ENCODE assay signal across 1 cellular context in the genomic region with DNA sequence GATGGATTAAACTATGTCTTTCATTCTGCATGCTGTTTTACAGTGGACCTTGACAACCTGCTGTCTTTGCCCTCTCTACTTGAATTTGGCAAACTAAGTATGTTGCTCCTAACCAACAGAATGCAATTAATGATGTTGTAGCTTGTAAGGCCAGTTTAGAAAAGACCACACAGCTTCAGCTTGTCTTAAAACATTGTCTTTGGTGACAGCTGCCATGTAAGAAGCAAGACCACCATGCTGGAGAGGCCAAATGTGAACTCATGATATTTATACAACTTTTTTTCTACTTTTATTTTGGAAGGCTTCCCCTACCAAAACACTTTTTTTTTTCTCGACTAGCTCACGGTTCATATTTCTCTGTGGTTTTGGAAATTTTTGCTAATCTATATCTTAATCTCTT.
TF ChIP-seq lines count a peak whose summit lies in the region.

No MANE protein-coding gene starts in this region.

TF ChIP-seq in GM23338, 12 proteins besides CTCF, POLR2A, EP300 and RAD21 (continued from another document):
- TF ChIP-seq ZNF462 (CRISPR knock-in tag; IDR thresholded peaks at IDR 0.05): no peak
- no peak for TF ChIP-seq ETS1 (IDR thresholded peaks at IDR 0.05)
- TF ChIP-seq EZH2 (IDR thresholded peaks at IDR 0.05; ENCODE audit: low read depth, unreplicated experiment): no peak
- no peak for TF ChIP-seq ZNF331 (CRISPR knock-in tag; IDR thresholded peaks at IDR 0.05; ENCODE audit: low read depth)
- TF ChIP-seq ZNF114 (CRISPR knock-in tag; IDR thresholded peaks at IDR 0.05): no peak
- no peak for TF ChIP-seq POLR2AphosphoS5 (IDR thresholded peaks at IDR 0.05; ENCODE audit: low read depth)
